Comparison of ENCODE assay signal across 14 cellular contexts in the genomic region with DNA sequence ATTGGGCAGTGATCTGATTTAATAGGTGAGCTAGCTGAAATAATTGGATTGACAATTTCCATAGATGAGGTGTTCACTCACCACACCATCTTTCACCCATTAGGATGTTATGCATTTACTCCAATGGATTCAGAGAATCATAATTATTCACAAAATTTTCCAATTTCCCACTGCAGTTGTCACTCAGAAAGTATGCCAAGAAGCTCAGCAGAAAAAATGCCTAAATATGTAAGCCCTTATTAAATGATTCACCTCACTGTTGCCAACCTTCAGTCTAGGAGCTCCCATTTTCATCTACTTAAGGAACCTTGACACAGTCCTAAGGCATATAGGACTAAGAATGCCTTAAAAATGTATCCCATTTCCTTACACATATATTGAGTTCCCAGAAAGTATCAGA.
DNase-seq lines count a peak whose midpoint lies in the region; ATAC-seq and TF ChIP-seq lines count a peak whose summit lies in the region.
"Had no signal": no experiment of that assay in that cellular context is flagged by ENCODE, and none has a peak within 500 bp of the region (broad histone marks: within the 10 kb centered on the region; RNA-seq: fewer than 3 reads in every experiment).

No MANE protein-coding gene starts in this region.

- H3K4me1 Mint-ChIP-seq in type B pancreatic cell (ENCODE audit: unreplicated experiment) = peaks cover 5% of the 10 kb centered on the region

- no peaks in the 10 kb centered on the region for H4K20me1 ChIP-seq in OCI-LY7 (ENCODE audit: insufficient read depth, low read length)

- no peaks in the 10 kb centered on the region for H3K36me3 Mint-ChIP-seq in type B pancreatic cell

- peak; percentile 17 for ATAC-seq in foreskin keratinocyte
- ATAC-seq in HG02938 (IDR thresholded peaks at IDR 0.05; ENCODE audit: unreplicated experiment) = no peak

- H3K27ac Mint-ChIP-seq in type B pancreatic cell = peak overlapping the region; percentile 78

- H3K9me2 ChIP-seq in OCI-LY7 (ENCODE audit: insufficient read depth, low read length) = no peaks in the 10 kb centered on the region

- H3K4me1 ChIP-seq in OCI-LY7 (ENCODE audit: insufficient read depth, low read length, poor library complexity, severe bottlenecking) (peaks cover 43% of the 10 kb centered on the region), foreskin keratinocyte (peaks cover 13% of the 10 kb centered on the region)

- CTCF ChIA-PET in OCI-LY7 (lab: Charles Lee; ENCODE audit: unreplicated experiment) = no interaction called here

- no peaks in the 10 kb centered on the region for H3K9me3 Mint-ChIP-seq in type B pancreatic cell
- H3K9me3 Mint-ChIP-seq: H9 had no signal

- TF ChIP-seq CTCF in OCI-LY7 (conservative IDR thresholded peaks at IDR 0.05; ENCODE audit: low read length) (no peak), foreskin keratinocyte (conservative IDR thresholded peaks at IDR 0.05) (no peak), type B pancreatic cell (conservative IDR thresholded peaks at IDR 0.05) (no peak), WERI-Rb-1 (IDR thresholded peaks at IDR 0.05; ENCODE audit: low read depth, low read length) (no peak)

- no peaks in the 10 kb centered on the region for H3K79me2 ChIP-seq in OCI-LY7 (ENCODE audit: insufficient read depth, low read depth, low read length)

- POLR2A ChIA-PET in OCI-LY7 (lab: Charles Lee) = no interaction called here

- H2AFZ ChIP-seq in OCI-LY7 (ENCODE audit: low read length) = no peak overlapping the region

- DNase-seq in EL (peak; percentile 25), OCI-LY7 (ENCODE audit: low spot score) (no peak), foreskin keratinocyte (peak in 1 of 2 donors; percentile 55), type B pancreatic cell (ENCODE audit: extremely low spot score, unreplicated experiment) (no peak), WERI-Rb-1 (no peak)
- DNase-seq in activated naive CD4-positive, alpha-beta T cell treated with anti-CD3 and anti-CD28 coated beads, Interleukin-2, amount 50 U/mL, for 16 hours = no peak
- DNase-seq: C1 segment of cervical spinal cord; DMS 273 treated with DMSO at 0.1 percent for 48 hours; H9; NCI-H1048; NK-92 treated with Interleukin-12 subunit alpha and Interleukin-12 subunit beta, amount 100 ng/mL, for 24 hours had no signal

- no peaks in the 10 kb centered on the region for H3K27me3 Mint-ChIP-seq in type B pancreatic cell

- intact Hi-C loops in OCI-LY7 (cut with micrococcal nuclease; ENCODE audit: unreplicated experiment) = no loop called here

- no TSS peak for BruUV-seq in OCI-LY7 (replicated peaks; lab: Mats Ljungman, UMichigan)

- H3K4me3 ChIP-seq in OCI-LY7 (ENCODE audit: low read depth, low read length, poor library complexity, severe bottlenecking) = no peak overlapping the region
- H3K4me3 ChIP-seq in WERI-Rb-1 (ENCODE audit: low read depth, low read length) = no peak overlapping the region
- H3K4me3 ChIP-seq: SK-N-MC had no signal

- H3K36me3 ChIP-seq in OCI-LY7 (ENCODE audit: insufficient read depth, low read length) (no peaks in the 10 kb centered on the region), WERI-Rb-1 (no peaks in the 10 kb centered on the region)

- H3K4me3 Mint-ChIP-seq in type B pancreatic cell = no peak overlapping the region
- H3K4me3 Mint-ChIP-seq: H9 had no signal

- H3K27ac ChIP-seq in OCI-LY7 (ENCODE audit: low read depth, low read length, poor library complexity, severe bottlenecking) = no peak overlapping the region
- H3K27ac ChIP-seq in foreskin keratinocyte = no peak overlapping the region
- H3K27ac ChIP-seq in WERI-Rb-1 = no peak overlapping the region
- H3K27ac ChIP-seq: RWPE1, SK-N-MC had no signal

- H3K27me3 ChIP-seq in foreskin keratinocyte (no peaks in the 10 kb centered on the region), WERI-Rb-1 (ENCODE audit: insufficient read depth, low read depth, severe bottlenecking) (peaks cover 48% of the 10 kb centered on the region)

- H3K9me3 ChIP-seq in OCI-LY7 (ENCODE audit: low read length) = no peaks in the 10 kb centered on the region
- no peaks in the 10 kb centered on the region for H3K9me3 ChIP-seq in WERI-Rb-1 (ENCODE audit: severe bottlenecking)

- peak overlapping the region; percentile 51 for H3K4me2 ChIP-seq in OCI-LY7 (ENCODE audit: low read length)
